21 cellular contexts compared by ENCODE assay signal in the genomic region with DNA sequence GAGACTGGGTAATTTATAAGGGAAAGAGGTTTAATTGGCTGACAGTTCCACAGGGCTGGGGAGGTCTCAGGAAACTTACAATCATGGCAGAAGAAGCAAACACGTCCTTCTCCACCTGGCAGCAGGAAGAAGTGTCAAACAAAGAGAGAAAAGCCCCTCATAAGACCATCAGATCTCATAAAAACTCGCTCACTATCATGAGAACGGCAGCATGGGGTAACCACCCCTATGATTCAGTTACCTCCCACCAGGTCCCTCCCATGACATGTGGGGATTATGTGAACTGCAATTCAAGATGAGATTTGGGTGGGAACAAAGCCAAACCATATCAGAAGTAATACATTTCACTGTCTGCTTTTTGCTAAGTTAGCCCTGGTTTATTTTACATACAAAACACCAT.
"Had no signal": no experiment of that assay in that cellular context is flagged by ENCODE, and none has a peak within 500 bp of the region (broad histone marks: within the 10 kb centered on the region; RNA-seq: fewer than 3 reads in every experiment).

No MANE protein-coding gene starts in this region.

- H3K4me3 Mint-ChIP-seq: dendritic cell treated with granulocyte-macrophage colony-stimulating factor and Interleukin-4, amounts not matched to agents 40 ng/mL and 50 ng/mL, for 4 days; effector memory CD8-positive, alpha-beta T cell; nephron progenitor cell; stimulated activated memory B cell treated with anti-CD40 and anti-IgM and Interleukin-4, amounts not matched to agents 10 μg/mL and 1 μg/mL and 100 μg/mL, for 72 hours; stimulated activated naive CD8-positive, alpha-beta T cell treated with anti-CD3 and anti-CD28 coated beads, Interleukin-15, Interleukin-2, amounts not matched to agents 100 ng/mL and 50 ng/mL, for 24 hours had no signal

- H3K4me3 ChIP-seq: heart left ventricle, lung, psoas muscle, spleen, transverse colon had no signal

- H3K27ac ChIP-seq: foreskin keratinocyte, heart left ventricle, psoas muscle, spleen, thoracic aorta, transverse colon had no signal

- H3K36me3 ChIP-seq: heart left ventricle, spleen, thoracic aorta, transverse colon had no signal

- H3K4me1 Mint-ChIP-seq: nephron progenitor cell had no signal

- H3K4me1 ChIP-seq: foreskin keratinocyte, psoas muscle, spleen, transverse colon had no signal

- H3K9me3 Mint-ChIP-seq: dendritic cell treated with granulocyte-macrophage colony-stimulating factor and Interleukin-4, amounts not matched to agents 40 ng/mL and 50 ng/mL, for 4 days; effector memory CD8-positive, alpha-beta T cell; stimulated activated memory B cell treated with anti-CD40 and anti-IgM and Interleukin-4, amounts not matched to agents 10 μg/mL and 1 μg/mL and 100 μg/mL, for 72 hours; stimulated activated naive CD8-positive, alpha-beta T cell treated with anti-CD3 and anti-CD28 coated beads, Interleukin-15, Interleukin-2, amounts not matched to agents 100 ng/mL and 50 ng/mL, for 24 hours had no signal

- DNase-seq: effector memory CD8-positive, alpha-beta T cell; foreskin keratinocyte; heart left ventricle; hippocampal formation; left colon; left ventricle myocardium superior; mesenchymal stem cell; midbrain; nephron progenitor cell; psoas muscle; retina; spleen; stimulated activated CD4-positive, alpha-beta T cell treated with anti-CD3 and anti-CD28 coated beads, Interleukin-15, amount 100 ng/mL, for 24 hours; stimulated activated CD4-positive, alpha-beta T cell treated with anti-CD3 and anti-CD28 coated beads, Interleukin-1b, Interleukin-23, amount 100 ng/mL, for 48 hours; stimulated activated CD4-positive, alpha-beta T cell treated with anti-CD3 and anti-CD28 coated beads, Interleukin-4, amount 100 ng/mL, for 24 hours; transverse colon had no signal

- H3K27ac Mint-ChIP-seq: dendritic cell treated with granulocyte-macrophage colony-stimulating factor and Interleukin-4, amounts not matched to agents 40 ng/mL and 50 ng/mL, for 4 days; effector memory CD8-positive, alpha-beta T cell; nephron progenitor cell; stimulated activated memory B cell treated with anti-CD40 and anti-IgM and Interleukin-4, amounts not matched to agents 10 μg/mL and 1 μg/mL and 100 μg/mL, for 72 hours; stimulated activated naive CD8-positive, alpha-beta T cell treated with anti-CD3 and anti-CD28 coated beads, Interleukin-15, Interleukin-2, amounts not matched to agents 100 ng/mL and 50 ng/mL, for 24 hours had no signal

- H3K36me3 Mint-ChIP-seq: stimulated activated memory B cell treated with anti-CD40 and anti-IgM and Interleukin-4, amounts not matched to agents 10 μg/mL and 1 μg/mL and 100 μg/mL, for 72 hours had no signal
